Comparison of ENCODE assay signal across 10 cellular contexts in genomic region chrX:3549442-3549875, GRCh38.
A peak's percentile ranks its signal among the peaks of the same experiment; 100 is the strongest.
DNase-seq lines count a peak whose midpoint lies in the region; ATAC-seq, FAIRE-seq and TF ChIP-seq lines count a peak whose summit lies in the region.
"Had no signal": no experiment of that assay in that cellular context is flagged by ENCODE, and none has a peak within 500 bp of the region (broad histone marks: within the 10 kb centered on the region; RNA-seq: fewer than 3 reads in every experiment).

No MANE protein-coding gene starts in this region.

- H3K9me3 ChIP-seq in lower lobe of right lung (no peaks in the 10 kb centered on the region), gastroesophageal sphincter (no peaks in the 10 kb centered on the region), spleen (no peaks in the 10 kb centered on the region)

- no peaks in the 10 kb centered on the region for H3K27me3 ChIP-seq in lower lobe of right lung (ENCODE audit: low read depth)
- no peaks in the 10 kb centered on the region for H3K27me3 ChIP-seq in gastroesophageal sphincter
- peaks cover 0 to 7% (median 0%) of the 10 kb centered on the region in 7 donors for H3K27me3 ChIP-seq in spleen (replicated peaks in 1 of 7)

- H3K4me3 ChIP-seq in AG10803 (ENCODE audit: low read length) (peak overlapping the region; percentile 53), lower lobe of right lung (peak overlapping the region; percentile 14), gastroesophageal sphincter (no peak overlapping the region), spleen (peak overlapping the region in 3 of 8 donors; percentile 13 to 47 (median 28))
- H3K4me3 ChIP-seq: K562 had no signal

- H3K36me3 ChIP-seq in lower lobe of right lung (no peaks in the 10 kb centered on the region), gastroesophageal sphincter (no peaks in the 10 kb centered on the region), spleen (no peaks in the 10 kb centered on the region)

- intact Hi-C loops in lower lobe of right lung (cut with DNase I), result no loop called here
- intact Hi-C loops in spleen (cut with DNase I; ENCODE audit: low total_unique reads), result no loop called here

- H3K27ac ChIP-seq in angular gyrus (ENCODE audit: low read depth, low read length) (peak overlapping the region; percentile 48), lower lobe of right lung (no peak overlapping the region), gastroesophageal sphincter (no peak overlapping the region), spleen (peak overlapping the region in 4 of 8 donors; percentile 1 to 53 (median 16))

- FAIRE-seq in HTR-8/SVneo (lab: Jason Lieb, UNC), result no peak
- FAIRE-seq: K562 had no signal

- TF ChIP-seq EP300 in gastroesophageal sphincter (IDR thresholded peaks at IDR 0.05), result no peak

- H3K4me1 ChIP-seq in lower lobe of right lung (no peaks in the 10 kb centered on the region), gastroesophageal sphincter (no peaks in the 10 kb centered on the region), spleen (no peaks in the 10 kb centered on the region)

- TF ChIP-seq POLR2A in gastroesophageal sphincter (IDR thresholded peaks at IDR 0.05) (no peak), spleen (IDR thresholded peaks at IDR 0.05) (no peak)

- TF ChIP-seq CTCF in AG10803 (conservative IDR thresholded peaks at IDR 0.05; ENCODE audit: low read length), result 0 out of 2 replicates have a peak, but pooled peaks have one; percentile 2
- no peak for TF ChIP-seq CTCF in lower lobe of right lung (IDR thresholded peaks at IDR 0.05)
- TF ChIP-seq CTCF in gastroesophageal sphincter (IDR thresholded peaks at IDR 0.05), result no peak
- no peak for TF ChIP-seq CTCF in spleen (IDR thresholded peaks at IDR 0.05 in 8 of 11, conservative IDR thresholded peaks at IDR 0.05 in 3 of 11)

- ATAC-seq in lower lobe of right lung (peak in 1 of 2 donors; percentile 36), gastroesophageal sphincter (no peak)
- ATAC-seq: activated naive CD8-positive, alpha-beta T cell treated with anti-CD3 and anti-CD28 coated beads, Interleukin-2, amount 50 U/mL, for 24 hours had no signal

- DNase-seq in AG10803 (ENCODE audit: low read depth) (peak; percentile 66), HTR-8/SVneo (ENCODE audit: insufficient read length, low spot score) (peak; percentile 11), lower lobe of right lung (no peak), mucosa of gallbladder (ENCODE audit: low spot score) (no peak), germinal center (ENCODE audit: low spot score) (no peak), spleen (no peak)
- DNase-seq: activated naive CD8-positive, alpha-beta T cell treated with anti-CD3 and anti-CD28 coated beads, Interleukin-2, amount 50 U/mL, for 24 hours had no signal

- 23% methylated on average over 4 of the region's 12 CpGs; no CpG with 5 or more reads in 1 of the 2 donors for WGBS in gastroesophageal sphincter (ENCODE audit: low coverage in 1 of 2), 2 donors
- 51 to 77% (median 55%) methylated on average over 5 to 12 of the region's 12 CpGs for WGBS in spleen, 5 donors

Comparison
In these comparisons a context has a peak if more than half of its experiments do, and no peak if none do; other contexts are left out.
1. DNase-seq: peak in AG10803 (single experiment) and HTR-8/SVneo (single experiment); none in lower lobe of right lung (single experiment), mucosa of gallbladder (single experiment), germinal center (single experiment) and spleen (single experiment).
2. H3K4me3 ChIP-seq: peak in AG10803 (single experiment) and lower lobe of right lung (single experiment); none in gastroesophageal sphincter (0 of 2).